ENCODE assay signal across 14 cellular contexts in genomic region chr6:170090561-170090960, GRCh38.
DNase-seq lines count a peak whose midpoint lies in the region; ATAC-seq and TF ChIP-seq lines count a peak whose summit lies in the region.
"Had no signal": no experiment of that assay in that cellular context is flagged by ENCODE, and none has a peak within 500 bp of the region (broad histone marks: within the 10 kb centered on the region; RNA-seq: fewer than 3 reads in every experiment).

No MANE protein-coding gene starts in this region.

- no peaks in the 10 kb centered on the region for H3K9me3 Mint-ChIP-seq in activated CD8-positive, alpha-beta memory T cell treated with anti-CD3 and anti-CD28 coated beads, Interleukin-2, amount 10 ng/mL, durations not matched to agents 7 days and 5 days (ENCODE audit: low read depth)
- H3K9me3 Mint-ChIP-seq in naive thymus-derived CD8-positive, alpha-beta T cell = peaks cover 0 to 1% (median 0%) of the 10 kb centered on the region in 9 donors
- H3K9me3 Mint-ChIP-seq in HFFc6 = peaks cover 49% of the 10 kb centered on the region

- DNase-seq in right atrium auricular region (ENCODE audit: low spot score) (peak; percentile 30), left ventricle myocardium superior (no peak), HFFc6 (no peak)
- DNase-seq in activated CD8-positive, alpha-beta memory T cell treated with anti-CD3 and anti-CD28 coated beads, Interleukin-2, amount 10 ng/mL, durations not matched to agents 7 days and 5 days = peak; percentile 37
- no peak for DNase-seq in naive thymus-derived CD8-positive, alpha-beta T cell
- DNase-seq: activated CD4-positive, CD25-positive, alpha-beta regulatory T cell; BE2C; MM.1S; NCI-H1694; SW 1271 had no signal

- H3K36me3 ChIP-seq in right atrium auricular region = no peaks in the 10 kb centered on the region
- H3K36me3 ChIP-seq: BE2C, sigmoid colon had no signal

- intact Hi-C loops in left ventricle myocardium superior (cut with micrococcal nuclease) = no loop called here

- peaks cover 2% of the 10 kb centered on the region for H3K27me3 Mint-ChIP-seq in activated CD8-positive, alpha-beta memory T cell treated with anti-CD3 and anti-CD28 coated beads, Interleukin-2, amount 10 ng/mL, durations not matched to agents 7 days and 5 days
- no peaks in the 10 kb centered on the region for H3K27me3 Mint-ChIP-seq in naive thymus-derived CD8-positive, alpha-beta T cell
- H3K27me3 Mint-ChIP-seq in HFFc6 (ENCODE audit: insufficient read depth) = peaks cover 1% of the 10 kb centered on the region; the same call in 1 of the 2 replicates

- ATAC-seq in left ventricle myocardium superior (no peak), HG03378 (IDR thresholded peaks at IDR 0.05; ENCODE audit: unreplicated experiment) (no peak), GM21423 (IDR thresholded peaks at IDR 0.05; ENCODE audit: unreplicated experiment) (no peak)
- no peak for ATAC-seq in activated CD8-positive, alpha-beta memory T cell treated with anti-CD3 and anti-CD28 coated beads, Interleukin-2, amount 10 ng/mL, durations not matched to agents 7 days and 5 days
- no peak for ATAC-seq in naive thymus-derived CD8-positive, alpha-beta T cell

- POLR2A ChIA-PET in naive thymus-derived CD8-positive, alpha-beta T cell (lab: Charles Lee) = interaction anchor here (0.6 to 4.0 kb wide), 6 partner anchors 12 to 218 kb away, joined by 3 to 77 read pairs (median 4); no protein-coding TSS in a partner anchor

- TF ChIP-seq CTCF in right atrium auricular region (IDR thresholded peaks at IDR 0.05) (no peak), HFFc6 (IDR thresholded peaks at IDR 0.05) (no peak)

- H3K4me1 Mint-ChIP-seq in activated CD8-positive, alpha-beta memory T cell treated with anti-CD3 and anti-CD28 coated beads, Interleukin-2, amount 10 ng/mL, durations not matched to agents 7 days and 5 days = peaks cover 35% of the 10 kb centered on the region
- H3K4me1 Mint-ChIP-seq in naive thymus-derived CD8-positive, alpha-beta T cell = peaks cover 22 to 40% (median 33%) of the 10 kb centered on the region in 4 donors
- no peaks in the 10 kb centered on the region for H3K4me1 Mint-ChIP-seq in HFFc6 (ENCODE audit: low read depth)

- H3K27ac Mint-ChIP-seq in activated CD8-positive, alpha-beta memory T cell treated with anti-CD3 and anti-CD28 coated beads, Interleukin-2, amount 10 ng/mL, durations not matched to agents 7 days and 5 days = peak overlapping the region; percentile 97
- peak overlapping the region in 6 of 10 donors; percentile 81 to 98 (median 93) for H3K27ac Mint-ChIP-seq in naive thymus-derived CD8-positive, alpha-beta T cell
- H3K27ac Mint-ChIP-seq in HFFc6 = no peak overlapping the region

- H3K4me1 ChIP-seq in right atrium auricular region = peaks cover 0 to 8% of the 10 kb centered on the region in 2 donors
- H3K4me1 ChIP-seq: BE2C had no signal

- CTCF ChIA-PET in activated CD8-positive, alpha-beta memory T cell treated with anti-CD3 and anti-CD28 coated beads, Interleukin-2, amount 10 ng/mL, durations not matched to agents 7 days and 5 days (lab: Charles Lee) = no interaction called here

- H3K4me3 Mint-ChIP-seq in activated CD8-positive, alpha-beta memory T cell treated with anti-CD3 and anti-CD28 coated beads, Interleukin-2, amount 10 ng/mL, durations not matched to agents 7 days and 5 days = no peak overlapping the region
- peak overlapping the region in 8 of 10 donors; percentile 41 to 93 (median 86) for H3K4me3 Mint-ChIP-seq in naive thymus-derived CD8-positive, alpha-beta T cell
- H3K4me3 Mint-ChIP-seq in HFFc6 = no peak overlapping the region

- peaks cover 2% of the 10 kb centered on the region for H3K36me3 Mint-ChIP-seq in activated CD8-positive, alpha-beta memory T cell treated with anti-CD3 and anti-CD28 coated beads, Interleukin-2, amount 10 ng/mL, durations not matched to agents 7 days and 5 days
- no peaks in the 10 kb centered on the region for H3K36me3 Mint-ChIP-seq in naive thymus-derived CD8-positive, alpha-beta T cell
- H3K36me3 Mint-ChIP-seq in HFFc6 (ENCODE audit: low read depth) = no peaks in the 10 kb centered on the region; the same call in 1 of the 2 replicates

- H3K27me3 ChIP-seq in right atrium auricular region = no peaks in the 10 kb centered on the region
- H3K27me3 ChIP-seq: BE2C, hepatocyte, sigmoid colon had no signal

- no peak overlapping the region for H3K4me3 ChIP-seq in right atrium auricular region
- H3K4me3 ChIP-seq: hepatocyte, sigmoid colon had no signal

- no peak overlapping the region for H3K27ac ChIP-seq in right atrium auricular region
- H3K27ac ChIP-seq: hepatocyte, sigmoid colon had no signal

- H3K9me3 ChIP-seq in right atrium auricular region = no peaks in the 10 kb centered on the region
- H3K9me3 ChIP-seq: BE2C, sigmoid colon had no signal

Comparison
In these comparisons a context has a peak if more than half of its experiments do, and no peak if none do; other contexts are left out.
1. DNase-seq: peak in right atrium auricular region (single experiment) and activated CD8-positive, alpha-beta memory T cell treated with anti-CD3 and anti-CD28 coated beads, Interleukin-2, amount 10 ng/mL, durations not matched to agents 7 days and 5 days (single experiment); none in left ventricle myocardium superior (single experiment), naive thymus-derived CD8-positive, alpha-beta T cell (0 of 10) and HFFc6 (single experiment).
2. H3K4me3 Mint-ChIP-seq: peak in naive thymus-derived CD8-positive, alpha-beta T cell (8 of 10); none in activated CD8-positive, alpha-beta memory T cell treated with anti-CD3 and anti-CD28 coated beads, Interleukin-2, amount 10 ng/mL, durations not matched to agents 7 days and 5 days (single experiment) and HFFc6 (single experiment).